ENCODE assay signal across 7 cellular contexts in genomic region chr19:2607712-2608601, GRCh38.
A peak's percentile ranks its signal among the peaks of the same experiment; 100 is the strongest.
DNase-seq lines count a peak whose midpoint lies in the region; ATAC-seq and TF ChIP-seq lines count a peak whose summit lies in the region.

No MANE protein-coding gene starts in this region.

- H3K4me3 ChIP-seq in spleen, result peak overlapping the region in 1 of 8 donors; percentile 42

- no peaks in the 10 kb centered on the region for H3K36me3 ChIP-seq in spleen

- peak; percentile 79 for DNase-seq in activated T-cell treated with anti-CD3 and anti-CD28 coated beads, Interleukin-2, amount 50 U/mL, for 1 hour
- DNase-seq in spleen (peak; percentile 82), T1000 (lab: John Stamatoyannopoulos, UW) (no peak), SIG-M5 treated with dmso at 0.1 percent for 504 hours (lab: John Stamatoyannopoulos, UW; ENCODE audit: unreplicated experiment) (no peak), DMS114 treated with DMSO at 0.1 percent for 48 hours (lab: John Stamatoyannopoulos, UW; ENCODE audit: unreplicated experiment) (no peak)

- no peak for TF ChIP-seq CTCF in spleen (IDR thresholded peaks at IDR 0.05 in 8 of 11, conservative IDR thresholded peaks at IDR 0.05 in 3 of 11)

- peaks cover 26 to 86% (median 70%) of the 10 kb centered on the region in 6 donors for H3K4me1 ChIP-seq in spleen

- intact Hi-C loops in spleen (cut with DNase I; ENCODE audit: low total_unique reads), result no loop called here

- H3K9me3 ChIP-seq in spleen, result no peaks in the 10 kb centered on the region

- H3K27ac ChIP-seq in spleen, result peak overlapping the region in 3 of 8 donors; percentile 1 to 39 (median 23)

- no peaks in the 10 kb centered on the region for H3K27me3 ChIP-seq in spleen (replicated peaks in 1 of 7)

- ATAC-seq in GM19372 (IDR thresholded peaks at IDR 0.05; ENCODE audit: low read depth, unreplicated experiment) (peak; percentile 49), HG03565 (IDR thresholded peaks at IDR 0.05; ENCODE audit: unreplicated experiment) (peak; percentile 28)

- 49 to 66% (median 55%) methylated on average over 39 to 47 of the region's 47 CpGs for WGBS in spleen, 5 donors

- no peak for TF ChIP-seq POLR2A in spleen (IDR thresholded peaks at IDR 0.05)

Comparison
In these comparisons a context has a peak if more than half of its experiments do, and no peak if none do; other contexts are left out.
1. DNase-seq: peak in activated T-cell treated with anti-CD3 and anti-CD28 coated beads, Interleukin-2, amount 50 U/mL, for 1 hour (single experiment) and spleen (single experiment); none in T1000 (single experiment), SIG-M5 treated with dmso at 0.1 percent for 504 hours (single experiment) and DMS114 treated with DMSO at 0.1 percent for 48 hours (single experiment).